In the genomic region with DNA sequence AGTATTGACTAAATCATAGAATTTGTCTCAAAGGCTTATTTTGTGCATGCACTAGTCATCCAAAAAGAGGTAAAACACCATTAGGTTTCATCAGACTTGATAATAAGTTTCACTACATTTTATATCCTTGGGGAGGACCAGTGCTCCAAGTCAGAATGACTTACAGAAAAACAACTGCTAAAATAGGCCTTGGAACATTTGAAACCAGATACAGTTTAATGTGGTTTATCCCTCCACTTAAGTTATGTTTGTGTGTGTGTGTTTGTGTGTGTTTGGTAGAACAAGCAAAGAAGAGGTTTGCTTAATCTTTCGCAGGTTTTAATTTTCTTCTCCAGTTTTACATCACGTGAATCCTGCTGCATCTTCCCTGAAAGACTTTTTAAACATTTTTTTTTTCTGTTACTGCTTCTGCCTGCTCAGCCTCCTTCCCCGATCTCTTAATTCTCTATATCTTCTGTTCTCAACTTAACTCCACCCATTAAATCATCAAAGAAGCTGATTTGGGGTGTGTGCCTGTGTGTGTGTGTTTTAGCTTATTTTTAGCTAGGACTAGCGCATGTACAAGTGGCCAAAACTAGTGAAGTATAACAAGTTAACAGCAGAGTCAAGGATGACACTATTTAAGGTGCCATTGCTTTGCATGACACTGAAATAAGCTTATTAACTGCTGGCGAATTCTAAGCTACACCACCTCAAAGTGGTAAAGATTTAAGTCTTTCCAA, we compare ENCODE assay signal across 11 cellular contexts.
DNase-seq lines count a peak whose midpoint lies in the region; ATAC-seq and TF ChIP-seq lines count a peak whose summit lies in the region.
"Had no signal": no experiment of that assay in that cellular context is flagged by ENCODE, and none has a peak within 500 bp of the region (broad histone marks: within the 10 kb centered on the region; RNA-seq: fewer than 3 reads in every experiment).

No MANE protein-coding gene starts in this region.

- no peaks in the 10 kb centered on the region for H3K36me3 Mint-ChIP-seq in activated naive CD4-positive, alpha-beta T cell treated with anti-CD3 and anti-CD28 coated beads, Interleukin-2, amount 50 U/mL, for 72 hours
- H3K36me3 Mint-ChIP-seq: CD4-positive, CD25-positive, alpha-beta regulatory T cell; natural killer cell had no signal

- TF ChIP-seq CTCF in BE2C (IDR thresholded peaks at IDR 0.05; ENCODE audit: low read depth, low read length) (no peak), brain microvascular endothelial cell (IDR thresholded peaks at IDR 0.05; ENCODE audit: low read depth, low read length, missing control alignments) (no peak)

- no peak overlapping the region for H3K27ac Mint-ChIP-seq in activated naive CD4-positive, alpha-beta T cell treated with anti-CD3 and anti-CD28 coated beads, Interleukin-2, amount 50 U/mL, for 72 hours
- H3K27ac Mint-ChIP-seq: CD4-positive, CD25-positive, alpha-beta regulatory T cell; natural killer cell had no signal

- H3K9me2 ChIP-seq in GM23248 (ENCODE audit: insufficient read depth), result no peaks in the 10 kb centered on the region

- H3K4me3 ChIP-seq in BE2C (ENCODE audit: low read depth, low read length) (peak overlapping the region; percentile 7), brain microvascular endothelial cell (ENCODE audit: low read depth, low read length) (no peak overlapping the region), GM23248 (no peak overlapping the region)

- peaks cover 18% of the 10 kb centered on the region for H3K4me1 ChIP-seq in BE2C
- H3K4me1 ChIP-seq in GM23248 (ENCODE audit: insufficient read depth), result no peaks in the 10 kb centered on the region

- no peaks in the 10 kb centered on the region for H3K36me3 ChIP-seq in BE2C
- no peaks in the 10 kb centered on the region for H3K36me3 ChIP-seq in brain microvascular endothelial cell (replicated peaks)
- no peaks in the 10 kb centered on the region for H3K36me3 ChIP-seq in GM23248 (ENCODE audit: low read depth)

- H3K9me3 ChIP-seq in BE2C (no peaks in the 10 kb centered on the region), GM23248 (ENCODE audit: low read depth) (peaks cover 6% of the 10 kb centered on the region)

- H3K27me3 ChIP-seq in BE2C (no peaks in the 10 kb centered on the region), brain microvascular endothelial cell (replicated peaks) (no peaks in the 10 kb centered on the region), GM23248 (replicated peaks; ENCODE audit: insufficient read depth) (no peaks in the 10 kb centered on the region)

- H3K27ac ChIP-seq in brain microvascular endothelial cell (peak overlapping the region; percentile 88), GM23248 (no peak overlapping the region)

- H3K4me2 ChIP-seq in GM23248 (ENCODE audit: unreplicated experiment), result no peak overlapping the region

- WGBS in GM23248 (ENCODE audit: low coverage in 1 of 2, low lambda C conversion rate in 2 of 2, missing lambda C conversion rate in 2 of 2), 2 experiments, result 15 to 24% methylated on average over 5 of the region's 5 CpGs

- ATAC-seq in GM19463 (IDR thresholded peaks at IDR 0.05; ENCODE audit: unreplicated experiment) (peak; percentile 54), HG03097 (IDR thresholded peaks at IDR 0.05; ENCODE audit: low FRiP score, unreplicated experiment) (peak; percentile 48)
- ATAC-seq in activated naive CD4-positive, alpha-beta T cell treated with anti-CD3 and anti-CD28 coated beads, Interleukin-2, amount 50 U/mL, for 72 hours, result no peak
- ATAC-seq: natural killer cell had no signal

- no peak overlapping the region for H2AFZ ChIP-seq in GM23248

- peaks cover 4 to 9% of the 10 kb centered on the region in 2 donors for H3K9me3 Mint-ChIP-seq in activated naive CD4-positive, alpha-beta T cell treated with anti-CD3 and anti-CD28 coated beads, Interleukin-2, amount 50 U/mL, for 72 hours

- H3K79me2 ChIP-seq in GM23248 (ENCODE audit: insufficient read depth), result no peaks in the 10 kb centered on the region

- no peaks in the 10 kb centered on the region for H4K20me1 ChIP-seq in GM23248 (ENCODE audit: insufficient read depth)

- H3K9ac ChIP-seq in GM23248, result no peak overlapping the region

- in situ Hi-C loops in brain microvascular endothelial cell (cut with HindIII; ENCODE audit: low pct_ligation_motif_present, low sequenced_read_pairs) (no loop called here), GM23248 (cut with MboI) (no loop called here)

- no peak for DNase-seq in BE2C
- no peak for DNase-seq in brain microvascular endothelial cell
- DNase-seq in activated naive CD4-positive, alpha-beta T cell treated with anti-CD3 and anti-CD28 coated beads, Interleukin-2, amount 50 U/mL, for 72 hours (ENCODE audit: low spot score in 2 of 2), result no peak
- no peak for DNase-seq in GM23248
- DNase-seq in dermis blood vessel endothelial cell, result no peak
- DNase-seq in cerebellar nuclear complex (lab: John Stamatoyannopoulos, UW), result no peak
- DNase-seq: activated CD8-positive, alpha-beta memory T cell treated with anti-CD3 and anti-CD28 coated beads, Interleukin-2, amount 50 U/mL, for 48 hours; CD4-positive, CD25-positive, alpha-beta regulatory T cell; natural killer cell had no signal

- no peaks in the 10 kb centered on the region for H3F3A ChIP-seq in GM23248 (ENCODE audit: insufficient read depth)

Comparison
In these comparisons a context has a peak if more than half of its experiments do, and no peak if none do; other contexts are left out.
1. ATAC-seq: peak in GM19463 (single experiment) and HG03097 (single experiment); none in activated naive CD4-positive, alpha-beta T cell treated with anti-CD3 and anti-CD28 coated beads, Interleukin-2, amount 50 U/mL, for 72 hours (0 of 2).